ENCODE assay signal across 12 cellular contexts in the genomic region with DNA sequence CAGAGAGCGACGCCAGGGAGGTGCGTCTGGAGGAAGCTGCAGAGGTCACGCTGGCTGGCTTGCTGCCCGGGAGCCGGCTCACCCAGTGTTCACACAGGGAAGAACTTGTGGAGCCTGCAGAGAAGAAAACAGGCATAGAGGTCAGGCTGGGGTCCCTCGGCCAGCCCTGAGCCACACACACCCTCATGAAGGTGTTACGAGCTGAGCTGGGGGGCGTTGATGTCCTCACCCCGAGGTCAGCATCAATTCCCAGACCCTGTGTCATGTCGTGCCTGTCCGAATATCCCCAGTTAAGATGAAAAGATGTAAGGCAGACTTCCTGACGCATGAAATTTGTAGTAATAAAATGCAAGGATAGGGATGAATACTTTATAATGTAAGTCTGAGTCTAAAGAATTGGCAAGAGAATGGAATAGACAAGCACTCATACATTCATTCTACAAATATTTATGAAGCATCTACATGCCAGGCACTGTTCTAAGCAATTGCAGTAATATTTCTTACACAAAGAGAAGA.
A peak's percentile ranks its signal among the peaks of the same experiment; 100 is the strongest.
DNase-seq lines count a peak whose midpoint lies in the region; ATAC-seq, FAIRE-seq and TF ChIP-seq lines count a peak whose summit lies in the region.
"Had no signal": no experiment of that assay in that cellular context is flagged by ENCODE, and none has a peak within 500 bp of the region (broad histone marks: within the 10 kb centered on the region; RNA-seq: fewer than 3 reads in every experiment).

No MANE protein-coding gene starts in this region.

- TF ChIP-seq CTCF in mammary epithelial cell (conservative IDR thresholded peaks at IDR 0.05 in 1 of 2, IDR thresholded peaks at IDR 0.05 in 1 of 2; ENCODE audit: extremely low read depth in 1 of 2, insufficient read depth in 1 of 2, low read depth in 1 of 2, low read length in 2 of 2) (no peak), keratinocyte (optimal IDR thresholded peaks at IDR 0.05 in 1 of 3, IDR thresholded peaks at IDR 0.05 in 1 of 3, conservative IDR thresholded peaks at IDR 0.05 in 1 of 3; ENCODE audit: extremely low read depth in 1 of 3, insufficient read depth in 2 of 3, low read length in 3 of 3) (no peak)

- in situ Hi-C loops in mammary epithelial cell (cut with MboI; ENCODE audit: low sequenced_read_pairs in 2 of 2): no loop called here

- H3K27me3 ChIP-seq in mammary epithelial cell (ENCODE audit: insufficient read depth, low read length) (no peaks in the 10 kb centered on the region), keratinocyte (ENCODE audit: control insufficient read depth, extremely low read depth, insufficient read depth, low read length) (no peaks in the 10 kb centered on the region), skeletal muscle satellite cell (ENCODE audit: control insufficient read depth, insufficient read depth, low read length) (no peaks in the 10 kb centered on the region)

- intact Hi-C loops in mammary epithelial cell (cut with micrococcal nuclease): loop anchor here (5.0 kb wide), 1 partner anchor 260 kb away; the partner anchor contains the start of gene HS3ST2

- no TSS peak for BruUV-seq in mammary epithelial cell (replicated peaks; lab: Mats Ljungman, UMichigan)

- H3K36me3 ChIP-seq in mammary epithelial cell (ENCODE audit: insufficient read depth, low read length) (peaks cover 35% of the 10 kb centered on the region), keratinocyte (ENCODE audit: control insufficient read depth in 2 of 2, extremely low read depth in 1 of 2, insufficient read depth in 2 of 2, low read length in 2 of 2) (peaks cover 26 to 38% of the 10 kb centered on the region in 2 experiments), skeletal muscle satellite cell (ENCODE audit: insufficient read depth, low read length) (peaks cover 30% of the 10 kb centered on the region)

- peak overlapping the region; percentile 82 for H3K9ac ChIP-seq in mammary epithelial cell (ENCODE audit: insufficient read depth, low read length)
- H3K9ac ChIP-seq in keratinocyte (ENCODE audit: control insufficient read depth, extremely low read depth, insufficient read depth, low read length): peak overlapping the region; percentile 75
- no peak overlapping the region for H3K9ac ChIP-seq in skeletal muscle satellite cell (ENCODE audit: low read depth, low read length)

- peak; percentile 55 for DNase-seq in Daoy (ENCODE audit: low read depth)
- DNase-seq in mammary epithelial cell: peak; percentile 82
- no peak for DNase-seq in keratinocyte (ENCODE audit: low read depth, low spot score)
- DNase-seq in NCI-H82 treated with DMSO at 0.1 percent for 48 hours (lab: John Stamatoyannopoulos, UW; ENCODE audit: unreplicated experiment): no peak
- DNase-seq in NCI-H2196 (lab: John Stamatoyannopoulos, UW; ENCODE audit: unreplicated experiment): no peak
- DNase-seq in NOMO-1 treated with DMSO at 0.1 percent for 48 hours (lab: John Stamatoyannopoulos, UW; ENCODE audit: unreplicated experiment): no peak
- DNase-seq: activated CD8-positive, alpha-beta memory T cell treated with anti-CD3 and anti-CD28 coated beads for 24 hours; naive thymus-derived CD8-positive, alpha-beta T cell had no signal

- no peaks in the 10 kb centered on the region for H3K9me3 ChIP-seq in mammary epithelial cell (replicated peaks; ENCODE audit: insufficient read depth, low read length)
- H3K9me3 ChIP-seq in keratinocyte (ENCODE audit: control insufficient read depth, low read depth, low read length): no peaks in the 10 kb centered on the region
- no peaks in the 10 kb centered on the region for H3K9me3 ChIP-seq in skeletal muscle satellite cell (replicated peaks; ENCODE audit: low read length)

- H3K9me1 ChIP-seq in keratinocyte (ENCODE audit: control insufficient read depth, extremely low read depth, insufficient read depth, low read length): no peaks in the 10 kb centered on the region

- H3K27ac ChIP-seq in mammary epithelial cell (ENCODE audit: insufficient read depth, low read depth, low read length): peak overlapping the region; percentile 93
- H3K27ac ChIP-seq in keratinocyte (ENCODE audit: control insufficient read depth, insufficient read depth, low read length): peak overlapping the region; percentile 84

- CTCF ChIA-PET in mammary epithelial cell (lab: Charles Lee; ENCODE audit: low non-redundant PET): interaction anchor here (0.6 kb wide), 1 partner anchor 1432 kb away, joined by 3 read pairs; no protein-coding TSS in a partner anchor

- H3K79me2 ChIP-seq in mammary epithelial cell (ENCODE audit: insufficient read depth, low read length) (peaks cover 44% of the 10 kb centered on the region), keratinocyte (ENCODE audit: control insufficient read depth, insufficient read depth, low read length) (peaks cover 9% of the 10 kb centered on the region)

- ATAC-seq in GM18519 (IDR thresholded peaks at IDR 0.05; ENCODE audit: low FRiP score, unreplicated experiment): no peak
- ATAC-seq: naive thymus-derived CD8-positive, alpha-beta T cell; stimulated activated memory B cell treated with anti-CD40 and anti-IgM and Interleukin-4, amounts not matched to agents 10 μg/mL and 1 μg/mL and 100 μg/mL, for 72 hours had no signal

- H3K4me2 ChIP-seq in mammary epithelial cell (ENCODE audit: insufficient read depth, low read depth, low read length): peak overlapping the region; percentile 82
- H3K4me2 ChIP-seq in keratinocyte (ENCODE audit: control insufficient read depth, extremely low read depth, insufficient read depth, low read depth, low read length): peak overlapping the region; percentile 43
- peak overlapping the region; percentile 66 for H3K4me2 ChIP-seq in skeletal muscle satellite cell (ENCODE audit: low read length)

- WGBS in mammary epithelial cell (ENCODE audit: low coverage, missing lambda C conversion rate): 4% methylated on average over 13 of the region's 13 CpGs

- H3K4me3 ChIP-seq in mammary epithelial cell (replicated peaks in 1 of 3; ENCODE audit: insufficient read depth in 1 of 3, low read depth in 2 of 3, low read length in 3 of 3) (no peak overlapping the region), keratinocyte (ENCODE audit: control insufficient read depth in 2 of 3, extremely low read depth in 1 of 3, insufficient read depth in 2 of 3, low read depth in 1 of 3, low read length in 3 of 3) (peak overlapping the region in 2 of 3 experiments; percentile 1 to 11), skeletal muscle satellite cell (ENCODE audit: low read length) (no peak overlapping the region)

- peaks cover 36% of the 10 kb centered on the region for H3K4me1 ChIP-seq in mammary epithelial cell (ENCODE audit: insufficient read depth, low read length)
- peaks cover 31% of the 10 kb centered on the region for H3K4me1 ChIP-seq in keratinocyte (ENCODE audit: control insufficient read depth, extremely low read depth, insufficient read depth, low read length)
- H3K4me1 ChIP-seq in skeletal muscle satellite cell (ENCODE audit: control insufficient read depth, insufficient read depth, low read length): peaks cover 25% of the 10 kb centered on the region

- H4K20me1 ChIP-seq in mammary epithelial cell (ENCODE audit: insufficient read depth, low read length) (no peaks in the 10 kb centered on the region), keratinocyte (ENCODE audit: control insufficient read depth, extremely low read depth, insufficient read depth, low read length) (no peaks in the 10 kb centered on the region)

- dilution Hi-C loops in mammary epithelial cell (cut with HindIII; ENCODE audit: low sequenced_read_pairs) (no loop called here), keratinocyte (cut with MboI; ENCODE audit: extremely low pct_ligation_motif_present, low sequenced_read_pairs) (no loop called here)

- H2AFZ ChIP-seq in mammary epithelial cell (ENCODE audit: low read depth, low read length) (peak overlapping the region; percentile 41), keratinocyte (ENCODE audit: control insufficient read depth, low read length) (no peak overlapping the region)

- peak; percentile 57 for FAIRE-seq in keratinocyte (lab: Jason Lieb, UNC)
- FAIRE-seq: HTR-8/SVneo had no signal

Comparison
In these comparisons a context has a peak if more than half of its experiments do, and no peak if none do; other contexts are left out.
1. DNase-seq: peak in Daoy (single experiment) and mammary epithelial cell (single experiment); none in keratinocyte (single experiment), NCI-H82 treated with DMSO at 0.1 percent for 48 hours (single experiment), NCI-H2196 (single experiment) and NOMO-1 treated with DMSO at 0.1 percent for 48 hours (single experiment).
2. H3K4me3 ChIP-seq: peak in keratinocyte (2 of 3); none in mammary epithelial cell (0 of 3) and skeletal muscle satellite cell (single experiment).
3. Peak in every context shown above with its lines, with median percentiles within 50 percentile points of each other: H3K4me2 ChIP-seq.